Comparison of ENCODE assay signal across 1 cellular context in the genomic region with DNA sequence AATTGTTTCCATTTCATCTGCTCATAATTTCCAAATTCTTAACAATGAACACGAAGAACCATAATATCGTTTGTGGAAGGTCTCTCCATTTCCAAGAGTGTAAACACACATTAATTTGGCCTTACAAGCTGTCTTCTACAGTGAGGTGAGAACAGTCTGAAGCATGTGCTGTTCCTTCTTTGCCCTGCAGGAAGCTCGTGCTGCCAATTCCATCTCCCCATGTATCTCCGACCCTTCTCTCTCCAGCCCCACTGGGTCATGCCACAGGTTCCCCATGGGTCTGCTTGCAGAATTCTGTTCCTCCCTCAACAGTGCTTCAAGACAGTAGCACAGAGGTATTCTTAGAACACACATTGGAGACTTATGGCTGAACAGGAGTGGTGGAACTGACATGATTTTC.
TF ChIP-seq lines count a peak whose summit lies in the region.

No MANE protein-coding gene starts in this region.

TF ChIP-seq in H1, 55 proteins besides CTCF, POLR2A, EP300 and RAD21 (continued from another document):
- TF ChIP-seq ATF3 (IDR thresholded peaks at IDR 0.05; ENCODE audit: insufficient read depth, low read depth, low read length) (no peak), TCF12 (IDR thresholded peaks at IDR 0.05; ENCODE audit: low read depth, low read length) (no peak), KDM5A (IDR thresholded peaks at IDR 0.05; ENCODE audit: low read length) (no peak), GABPA (IDR thresholded peaks at IDR 0.05; ENCODE audit: borderline replicate concordance, insufficient read depth, low read length) (no peak), CEBPB (IDR thresholded peaks at IDR 0.05; ENCODE audit: low read depth, low read length) (no peak), TAF1 (IDR thresholded peaks at IDR 0.05; ENCODE audit: low read depth, low read length) (no peak)
TF ChIP-seq in H1: peak in this region for 0.
